8 cellular contexts compared by ENCODE assay signal in genomic region chr1:247906504-247907047, GRCh38. TPM values are rescaled to one million over a fixed set of nuclear protein-coding genes. Genes with fewer than 3 reads are reported as not detected.
DNase-seq lines count a peak whose midpoint lies in the region; ATAC-seq and TF ChIP-seq lines count a peak whose summit lies in the region.

No MANE protein-coding gene starts in this region.

- POLR2A ChIA-PET in SK-N-SH (lab: Yijun Ruan, JAX), result no interaction called here

- no peaks in the 10 kb centered on the region for H3K36me3 ChIP-seq in SK-N-SH (replicated peaks in 1 of 2; ENCODE audit: control insufficient read depth in 1 of 2, insufficient read depth in 2 of 2, low read length in 1 of 2)

- H3K4me1 Mint-ChIP-seq in activated T-cell treated with anti-CD3 and anti-CD28 coated beads, Interleukin-2, amount 50 U/mL, for 24 hours (ENCODE audit: low read depth), result peaks cover 27% of the 10 kb centered on the region
- peaks cover 18% of the 10 kb centered on the region for H3K4me1 Mint-ChIP-seq in stimulated activated memory B cell treated with anti-CD40 and anti-IgM and Interleukin-4, amounts not matched to agents 10 μg/mL and 1 μg/mL and 100 μg/mL, for 72 hours

- H3K27me3 ChIP-seq in SK-N-SH (ENCODE audit: insufficient read depth), result no peaks in the 10 kb centered on the region; the same call in 1 of the 2 replicates

- no peak for TF ChIP-seq CTCF in SK-N-SH (IDR thresholded peaks at IDR 0.05)

- H3K79me2 ChIP-seq in SK-N-SH (ENCODE audit: insufficient read depth), result no peaks in the 10 kb centered on the region

- ATAC-seq in stimulated activated memory B cell treated with anti-CD40 and anti-IgM and Interleukin-4, amounts not matched to agents 10 μg/mL and 1 μg/mL and 100 μg/mL, for 72 hours, result no peak
- ATAC-seq in GM19455 (IDR thresholded peaks at IDR 0.05; ENCODE audit: unreplicated experiment), result no peak

- H3K27ac ChIP-seq in SK-N-SH (ENCODE audit: low read depth in 2 of 2, low read length in 1 of 2), result peak overlapping the region in 1 of 2 experiments; percentile 66; a peak in 2 of 4 replicates

- peak overlapping the region; percentile 84; the same call in 1 of the 2 replicates for H2AFZ ChIP-seq in SK-N-SH (ENCODE audit: low read depth)

- no peak for TF ChIP-seq POLR2A in erythroblast (IDR thresholded peaks at IDR 0.05; ENCODE audit: low read length)

- peak overlapping the region; percentile 60; the same call in 1 of the 2 replicates for H3K9ac ChIP-seq in SK-N-SH

- H3K4me2 ChIP-seq in SK-N-SH, result peak overlapping the region; percentile 61

- WGBS in SK-N-SH (ENCODE audit: low lambda C conversion rate), result 5% methylated on average over 7 of the region's 7 CpGs

- peaks cover 8% of the 10 kb centered on the region for H3F3A ChIP-seq in SK-N-SH (replicated peaks; ENCODE audit: insufficient read depth)

- peak overlapping the region; percentile 86 for H3K27ac Mint-ChIP-seq in activated T-cell treated with anti-CD3 and anti-CD28 coated beads, Interleukin-2, amount 50 U/mL, for 24 hours
- peak overlapping the region; percentile 65 for H3K27ac Mint-ChIP-seq in stimulated activated memory B cell treated with anti-CD40 and anti-IgM and Interleukin-4, amounts not matched to agents 10 μg/mL and 1 μg/mL and 100 μg/mL, for 72 hours

- DNase-seq in activated T-cell treated with anti-CD3 and anti-CD28 coated beads, Interleukin-2, amount 50 U/mL, for 24 hours, result no peak
- DNase-seq in activated T-cell treated with anti-CD3 and anti-CD28 coated beads for 4 hours (no peak), SK-N-SH (no peak), erythroblast (lab: John Stamatoyannopoulos, UW) (peak; percentile 88 to 92), DMS 273 treated with DMSO at 0.1 percent for 48 hours (lab: John Stamatoyannopoulos, UW) (no peak), NCI-H1092 treated with DMSO at 0.1 percent for 48 hours (lab: John Stamatoyannopoulos, UW) (no peak)

- peak overlapping the region; percentile 47 for H3K4me3 Mint-ChIP-seq in activated T-cell treated with anti-CD3 and anti-CD28 coated beads, Interleukin-2, amount 50 U/mL, for 24 hours
- peak overlapping the region; percentile 74 for H3K4me3 Mint-ChIP-seq in stimulated activated memory B cell treated with anti-CD40 and anti-IgM and Interleukin-4, amounts not matched to agents 10 μg/mL and 1 μg/mL and 100 μg/mL, for 72 hours

- no peaks in the 10 kb centered on the region for H3K27me3 Mint-ChIP-seq in activated T-cell treated with anti-CD3 and anti-CD28 coated beads, Interleukin-2, amount 50 U/mL, for 24 hours
- H3K27me3 Mint-ChIP-seq in stimulated activated memory B cell treated with anti-CD40 and anti-IgM and Interleukin-4, amounts not matched to agents 10 μg/mL and 1 μg/mL and 100 μg/mL, for 72 hours, result peaks cover 10% of the 10 kb centered on the region

- H3K4me3 ChIP-seq in SK-N-SH (ENCODE audit: low read depth in 2 of 2, low read length in 1 of 2), result peak overlapping the region; percentile 34 to 58; a peak in 3 of 4 replicates

- no peaks in the 10 kb centered on the region for H3K36me3 Mint-ChIP-seq in activated T-cell treated with anti-CD3 and anti-CD28 coated beads, Interleukin-2, amount 50 U/mL, for 24 hours (ENCODE audit: low read depth)
- peaks cover 6% of the 10 kb centered on the region for H3K36me3 Mint-ChIP-seq in stimulated activated memory B cell treated with anti-CD40 and anti-IgM and Interleukin-4, amounts not matched to agents 10 μg/mL and 1 μg/mL and 100 μg/mL, for 72 hours

- CTCF ChIA-PET in SK-N-SH (lab: Yijun Ruan, JAX), result no interaction called here

- no peaks in the 10 kb centered on the region for H3K9me2 ChIP-seq in SK-N-SH

- no peak for TF ChIP-seq EP300 in SK-N-SH (IDR thresholded peaks at IDR 0.05; ENCODE audit: borderline replicate concordance in 1 of 2, low read depth in 1 of 2, low read length in 1 of 2)

- H3K9me3 ChIP-seq in SK-N-SH, result no peaks in the 10 kb centered on the region

- H3K9me3 Mint-ChIP-seq in activated T-cell treated with anti-CD3 and anti-CD28 coated beads, Interleukin-2, amount 50 U/mL, for 24 hours, result peaks cover 7% of the 10 kb centered on the region
- peaks cover 17% of the 10 kb centered on the region for H3K9me3 Mint-ChIP-seq in stimulated activated memory B cell treated with anti-CD40 and anti-IgM and Interleukin-4, amounts not matched to agents 10 μg/mL and 1 μg/mL and 100 μg/mL, for 72 hours

- no peaks in the 10 kb centered on the region for H4K20me1 ChIP-seq in SK-N-SH (ENCODE audit: insufficient read depth)

- H3K4me1 ChIP-seq in SK-N-SH (ENCODE audit: control insufficient read depth in 1 of 2, insufficient read depth in 2 of 2, low read depth in 1 of 2, low read length in 1 of 2), result no peaks in the 10 kb centered on the region

- no peak for TF ChIP-seq RAD21 in SK-N-SH (IDR thresholded peaks at IDR 0.05; ENCODE audit: low read length)

TF ChIP-seq in SK-N-SH, 30 proteins besides CTCF, POLR2A, EP300 and RAD21 (continues in another document):
- TF ChIP-seq TEAD4 (IDR thresholded peaks at IDR 0.05; ENCODE audit: borderline replicate concordance, insufficient read depth) (0 out of 2 replicates have a peak, but pooled peaks have one; percentile 7), SMC3 (IDR thresholded peaks at IDR 0.05; ENCODE audit: low read depth, low read length) (no peak), TCF12 (IDR thresholded peaks at IDR 0.05) (peak; percentile 49), JUND (IDR thresholded peaks at IDR 0.05) (peak; percentile 40; the same call in 1 of the 2 replicates), NRF1 (IDR thresholded peaks at IDR 0.05; ENCODE audit: low read depth, low read length) (no peak)
- TF ChIP-seq, protein P1, sequence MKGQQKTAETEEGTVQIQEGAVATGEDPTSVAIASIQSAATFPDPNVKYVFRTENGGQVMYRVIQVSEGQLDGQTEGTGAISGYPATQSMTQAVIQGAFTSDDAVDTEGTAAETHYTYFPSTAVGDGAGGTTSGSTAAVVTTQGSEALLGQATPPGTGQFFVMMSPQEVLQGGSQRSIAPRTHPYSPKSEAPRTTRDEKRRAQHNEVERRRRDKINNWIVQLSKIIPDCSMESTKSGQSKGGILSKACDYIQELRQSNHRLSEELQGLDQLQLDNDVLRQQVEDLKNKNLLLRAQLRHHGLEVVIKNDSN (IDR thresholded peaks at IDR 0.05; ENCODE audit: borderline replicate concordance, low read depth), result no peak
- TF ChIP-seq, protein P2, sequence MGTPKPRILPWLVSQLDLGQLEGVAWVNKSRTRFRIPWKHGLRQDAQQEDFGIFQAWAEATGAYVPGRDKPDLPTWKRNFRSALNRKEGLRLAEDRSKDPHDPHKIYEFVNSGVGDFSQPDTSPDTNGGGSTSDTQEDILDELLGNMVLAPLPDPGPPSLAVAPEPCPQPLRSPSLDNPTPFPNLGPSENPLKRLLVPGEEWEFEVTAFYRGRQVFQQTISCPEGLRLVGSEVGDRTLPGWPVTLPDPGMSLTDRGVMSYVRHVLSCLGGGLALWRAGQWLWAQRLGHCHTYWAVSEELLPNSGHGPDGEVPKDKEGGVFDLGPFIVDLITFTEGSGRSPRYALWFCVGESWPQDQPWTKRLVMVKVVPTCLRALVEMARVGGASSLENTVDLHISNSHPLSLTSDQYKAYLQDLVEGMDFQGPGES (IDR thresholded peaks at IDR 0.05; ENCODE audit: low read depth, low read length), result no peak
- TF ChIP-seq, protein P3, sequence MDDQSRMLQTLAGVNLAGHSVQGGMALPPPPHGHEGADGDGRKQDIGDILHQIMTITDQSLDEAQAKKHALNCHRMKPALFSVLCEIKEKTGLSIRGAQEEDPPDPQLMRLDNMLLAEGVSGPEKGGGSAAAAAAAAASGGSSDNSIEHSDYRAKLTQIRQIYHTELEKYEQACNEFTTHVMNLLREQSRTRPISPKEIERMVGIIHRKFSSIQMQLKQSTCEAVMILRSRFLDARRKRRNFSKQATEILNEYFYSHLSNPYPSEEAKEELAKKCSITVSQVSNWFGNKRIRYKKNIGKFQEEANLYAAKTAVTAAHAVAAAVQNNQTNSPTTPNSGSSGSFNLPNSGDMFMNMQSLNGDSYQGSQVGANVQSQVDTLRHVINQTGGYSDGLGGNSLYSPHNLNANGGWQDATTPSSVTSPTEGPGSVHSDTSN (IDR thresholded peaks at IDR 0.05), result peak; percentile 51
- TF ChIP-seq, protein P4, sequence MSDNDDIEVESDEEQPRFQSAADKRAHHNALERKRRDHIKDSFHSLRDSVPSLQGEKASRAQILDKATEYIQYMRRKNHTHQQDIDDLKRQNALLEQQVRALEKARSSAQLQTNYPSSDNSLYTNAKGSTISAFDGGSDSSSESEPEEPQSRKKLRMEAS (IDR thresholded peaks at IDR 0.05; ENCODE audit: low read depth), result no peak

RNA-seq across cellular contexts. Expression of gene OR2W3, which starts 11.2 kb away (rescaled TPM):
- 0.13 TPM in 1 of 2 replicates, not detected in the other for polyA plus RNA-seq in SK-N-SH (2012; rRNA removed)
- polyA plus RNA-seq in SK-N-SH (2012; cell fraction: cytosol; rRNA removed), result 0.08 TPM in 1 of 2 replicates, not detected in the other
- polyA plus RNA-seq in SK-N-SH (2012; cell fraction: nucleus; rRNA removed), result not detected in 2 replicates

RNA-seq across cellular contexts. Expression of gene OR2T8, which starts 13.5 kb away (rescaled TPM):
- polyA plus RNA-seq in SK-N-SH (2012; rRNA removed), result not detected in 2 replicates
- polyA plus RNA-seq in SK-N-SH (2012; cell fraction: cytosol; rRNA removed), result not detected in 2 replicates
- not detected in 2 replicates for polyA plus RNA-seq in SK-N-SH (2012; cell fraction: nucleus; rRNA removed)

RNA-seq across cellular contexts. Expression of gene OR2AJ1, which starts 18.1 kb away (rescaled TPM):
- not detected in 2 replicates for polyA plus RNA-seq in SK-N-SH (2012; rRNA removed)
- not detected in 2 replicates for polyA plus RNA-seq in SK-N-SH (2012; cell fraction: cytosol; rRNA removed)
- polyA plus RNA-seq in SK-N-SH (2012; cell fraction: nucleus; rRNA removed), result not detected in 2 replicates

RNA-seq across cellular contexts. Expression of gene OR2L8, which starts 42.1 kb away (rescaled TPM):
- not detected in 2 replicates for polyA plus RNA-seq in SK-N-SH (2012; rRNA removed)
- not detected in 2 replicates for polyA plus RNA-seq in SK-N-SH (2012; cell fraction: cytosol; rRNA removed)
- 0.13 TPM in 1 of 2 replicates, not detected in the other for polyA plus RNA-seq in SK-N-SH (2012; cell fraction: nucleus; rRNA removed)

RNA-seq across cellular contexts. Expression of gene TRIM58, which starts 49.6 kb away (rescaled TPM):
- 0.13 and 0.35 TPM in 2 replicates for polyA plus RNA-seq in SK-N-SH (2012; rRNA removed)
- 0.26 and 0.34 TPM in 2 replicates for polyA plus RNA-seq in SK-N-SH (2012; cell fraction: cytosol; rRNA removed)
- polyA plus RNA-seq in SK-N-SH (2012; cell fraction: nucleus; rRNA removed), result 0.12 and 0.16 TPM in 2 replicates

Comparison
In these comparisons a context has a peak if more than half of its experiments do, and no peak if none do; other contexts are left out.
1. DNase-seq: peak in erythroblast (2 of 2); none in activated T-cell treated with anti-CD3 and anti-CD28 coated beads, Interleukin-2, amount 50 U/mL, for 24 hours (single experiment), activated T-cell treated with anti-CD3 and anti-CD28 coated beads for 4 hours (single experiment), SK-N-SH (single experiment), DMS 273 treated with DMSO at 0.1 percent for 48 hours (single experiment) and NCI-H1092 treated with DMSO at 0.1 percent for 48 hours (single experiment).